ENCODE assay signal across 10 cellular contexts in genomic region chrX:73127700-73128241, GRCh38. TPM values are rescaled to one million over a fixed set of nuclear protein-coding genes. Genes with fewer than 3 reads are reported as not detected.
DNase-seq lines count a peak whose midpoint lies in the region; ATAC-seq and TF ChIP-seq lines count a peak whose summit lies in the region.
"Had no signal": no experiment of that assay in that cellular context is flagged by ENCODE, and none has a peak within 500 bp of the region (broad histone marks: within the 10 kb centered on the region; RNA-seq: fewer than 3 reads in every experiment).

No MANE protein-coding gene starts in this region.

- H3K4me1 ChIP-seq in heart right ventricle = no peaks in the 10 kb centered on the region
- H3K4me1 ChIP-seq: stomach had no signal

- H3K9me3 Mint-ChIP-seq in activated naive CD4-positive, alpha-beta T cell treated with anti-CD3 and anti-CD28 coated beads, Interleukin-2, amount 50 U/mL, for 24 hours = no peaks in the 10 kb centered on the region
- peaks cover 5% of the 10 kb centered on the region for H3K9me3 Mint-ChIP-seq in type B pancreatic cell

- ATAC-seq in heart right ventricle (peak in 1 of 8 donors; percentile 61), Right ventricle myocardium superior (ENCODE audit: poor library complexity) (no peak), HG03108 (IDR thresholded peaks at IDR 0.05; ENCODE audit: unreplicated experiment) (no peak), GM18861 (IDR thresholded peaks at IDR 0.05; ENCODE audit: unreplicated experiment) (no peak)

- peaks cover 3% of the 10 kb centered on the region for H3K36me3 Mint-ChIP-seq in activated naive CD4-positive, alpha-beta T cell treated with anti-CD3 and anti-CD28 coated beads, Interleukin-2, amount 50 U/mL, for 24 hours
- H3K36me3 Mint-ChIP-seq in type B pancreatic cell = no peaks in the 10 kb centered on the region

- H3K27me3 ChIP-seq in heart right ventricle = peaks cover 0 to 20% (median 0%) of the 10 kb centered on the region in 7 donors

- intact Hi-C loops in heart right ventricle (cut with DNase I) = no loop called here
- intact Hi-C loops in Right ventricle myocardium superior (cut with DNase I) = no loop called here

- no peak overlapping the region for H3K27ac ChIP-seq in heart right ventricle
- H3K27ac ChIP-seq: stomach had no signal

- peaks cover 5% of the 10 kb centered on the region for H3K4me1 Mint-ChIP-seq in activated naive CD4-positive, alpha-beta T cell treated with anti-CD3 and anti-CD28 coated beads, Interleukin-2, amount 50 U/mL, for 24 hours
- no peaks in the 10 kb centered on the region for H3K4me1 Mint-ChIP-seq in type B pancreatic cell (ENCODE audit: unreplicated experiment)

- peaks cover 7% of the 10 kb centered on the region for H3K27me3 Mint-ChIP-seq in activated naive CD4-positive, alpha-beta T cell treated with anti-CD3 and anti-CD28 coated beads, Interleukin-2, amount 50 U/mL, for 24 hours
- H3K27me3 Mint-ChIP-seq in type B pancreatic cell = peaks cover 3% of the 10 kb centered on the region

- no peaks in the 10 kb centered on the region for H3K36me3 ChIP-seq in heart right ventricle
- H3K36me3 ChIP-seq: stomach had no signal

- no peak for TF ChIP-seq CTCF in heart right ventricle (IDR thresholded peaks at IDR 0.05)
- no peak for TF ChIP-seq CTCF in type B pancreatic cell (conservative IDR thresholded peaks at IDR 0.05)

- 20 to 35% methylated on average over 23 of the region's 23 CpGs for WGBS in heart right ventricle, 2 donors

- H3K9me3 ChIP-seq in heart right ventricle = no peaks in the 10 kb centered on the region

- H3K27ac Mint-ChIP-seq in activated naive CD4-positive, alpha-beta T cell treated with anti-CD3 and anti-CD28 coated beads, Interleukin-2, amount 50 U/mL, for 24 hours = peak overlapping the region; percentile 68
- H3K27ac Mint-ChIP-seq in type B pancreatic cell = no peak overlapping the region

- H3K4me3 ChIP-seq in heart right ventricle = peak overlapping the region in 2 of 10 donors; percentile 18 to 35

- DNase-seq in heart right ventricle (peak; percentile 3 to 5), Right ventricle myocardium superior (no peak), islet precursor cell (peak; percentile 63), type B pancreatic cell (ENCODE audit: extremely low spot score, unreplicated experiment) (no peak), Kasumi-1 (lab: John Stamatoyannopoulos, UW) (no peak)
- DNase-seq: Calu3, stomach had no signal

- H3K4me3 Mint-ChIP-seq in activated naive CD4-positive, alpha-beta T cell treated with anti-CD3 and anti-CD28 coated beads, Interleukin-2, amount 50 U/mL, for 24 hours = peak overlapping the region; percentile 74
- H3K4me3 Mint-ChIP-seq in type B pancreatic cell = peak overlapping the region; percentile 34

RNA-seq across cellular contexts. Expression of gene PABPC1L2A, which starts 48.5 kb away (rescaled TPM):
- total RNA-seq in heart right ventricle (not detected), Right ventricle myocardium superior (not detected), type B pancreatic cell (ENCODE audit: low replicate concordance) (not detected in 2 replicates)
- polyA plus RNA-seq in heart right ventricle = not detected
- total RNA-seq: Calu3, stomach had no signal
- polyA plus RNA-seq: stomach had no signal

Comparison
In these comparisons a context has a peak if more than half of its experiments do, and no peak if none do; other contexts are left out.
1. DNase-seq: peak in heart right ventricle (2 of 2) and islet precursor cell (single experiment); none in Right ventricle myocardium superior (single experiment), type B pancreatic cell (single experiment) and Kasumi-1 (0 of 2).